Comparison of ENCODE assay signal across 29 cellular contexts in the genomic region with DNA sequence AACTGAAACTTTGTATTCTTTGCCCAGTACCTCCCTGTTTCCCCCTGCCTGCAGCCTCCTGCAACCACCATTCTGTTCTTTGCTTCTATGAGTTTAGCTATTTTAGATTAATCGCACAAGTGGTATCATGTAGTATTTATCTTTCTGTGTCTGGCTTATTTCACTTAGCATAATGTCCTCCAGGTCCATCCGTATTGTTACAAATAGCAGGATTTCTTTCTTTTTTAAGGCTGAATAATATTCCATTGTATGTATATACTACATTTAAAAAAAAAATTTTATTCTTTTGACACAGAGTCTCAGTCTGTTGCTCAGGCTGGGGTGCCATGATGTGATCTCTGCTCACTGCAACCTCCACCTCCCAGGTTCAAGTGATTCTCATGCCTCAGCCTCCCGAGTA. TPM values are rescaled to one million over a fixed set of nuclear protein-coding genes. Genes with fewer than 3 reads are reported as not detected.
"Had no signal": no experiment of that assay in that cellular context is flagged by ENCODE, and none has a peak within 500 bp of the region (broad histone marks: within the 10 kb centered on the region; RNA-seq: fewer than 3 reads in every experiment).

No MANE protein-coding gene starts in this region.

- H3K27me3 ChIP-seq: cardiac muscle cell had no signal

- ATAC-seq: activated CD8-positive, alpha-beta T cell treated with anti-CD3 and anti-CD28 coated beads for 36 hours; Panc1; Right ventricle myocardium inferior; T-cell had no signal

- DNase-seq: activated CD4-positive, alpha-beta T cell treated with anti-CD3 and anti-CD28 coated beads, Interleukin-2, amount 50 U/mL, for 1 hour; activated CD4-positive, CD25-positive, alpha-beta regulatory T cell; activated CD8-positive, alpha-beta memory T cell treated with anti-CD3 and anti-CD28 coated beads, Interleukin-2, amount 50 U/mL, for 4 hours; activated CD8-positive, alpha-beta T cell treated with anti-CD3 and anti-CD28 coated beads for 36 hours; activated effector memory CD4-positive, alpha-beta T cell treated with Interleukin-2 at 50 U/mL for 16 hours; activated naive CD4-positive, alpha-beta T cell; amygdala; NCI-H1092; NCI-H1417 treated with DMSO at 0.1 percent for 48 hours; NCI-H1694 treated with DMSO at 0.1 percent for 48 hours; NCI-H2029 treated with DMSO at 0.1 percent for 48 hours; NCI-H510A treated with DMSO at 0.1 percent for 48 hours; NCI-H69; NK-92 treated with Interleukin-12 subunit alpha and Interleukin-12 subunit beta, amount 100 ng/mL, for 24 hours; OCI-M1; RPMI8226; T-cell; T-helper 2 cell; T1000 had no signal

- H3K27ac Mint-ChIP-seq: activated CD8-positive, alpha-beta T cell treated with anti-CD3 and anti-CD28 coated beads for 36 hours; activated naive CD8-positive, alpha-beta T cell; activated T-helper 1 cell treated with anti-CD3 and anti-CD28 coated beads, Interleukin-12 subunit alpha, Interleukin-12 subunit beta, Interleukin-2, Interleukin-4 antibody, amounts not matched to agents 30 ng/mL and 10 ng/mL and 1 ng/mL, durations not matched to agents 14 hours and 24 hours and 36 hours; brain; T-cell had no signal

- H3K4me3 ChIP-seq: cardiac muscle cell, SK-N-MC had no signal

- H3K4me3 Mint-ChIP-seq: activated CD8-positive, alpha-beta T cell treated with anti-CD3 and anti-CD28 coated beads for 36 hours; activated naive CD8-positive, alpha-beta T cell; activated T-helper 1 cell treated with anti-CD3 and anti-CD28 coated beads, Interleukin-12 subunit alpha, Interleukin-12 subunit beta, Interleukin-2, Interleukin-4 antibody, amounts not matched to agents 30 ng/mL and 10 ng/mL and 1 ng/mL, durations not matched to agents 14 hours and 24 hours and 36 hours; T-cell had no signal

- H3K9me3 Mint-ChIP-seq: activated CD8-positive, alpha-beta T cell treated with anti-CD3 and anti-CD28 coated beads for 36 hours; activated T-helper 1 cell treated with anti-CD3 and anti-CD28 coated beads, Interleukin-12 subunit alpha, Interleukin-12 subunit beta, Interleukin-2, Interleukin-4 antibody, amounts not matched to agents 30 ng/mL and 10 ng/mL and 1 ng/mL, durations not matched to agents 14 hours and 24 hours and 36 hours; brain; T-cell had no signal

- H3K27me3 Mint-ChIP-seq: activated CD8-positive, alpha-beta T cell treated with anti-CD3 and anti-CD28 coated beads for 36 hours; activated naive CD8-positive, alpha-beta T cell; brain; T-cell had no signal

- H3K27ac ChIP-seq: cardiac muscle cell, SK-N-MC, VCaP had no signal

RNA-seq across cellular contexts. Expression of a gene that starts 51.0 kb away (rescaled TPM):
- total RNA-seq: LHCN-M2, MCF 10A had no signal
